Comparison of ENCODE assay signal across 8 cellular contexts in genomic region chr13:90868321-90868920, GRCh38.
A peak's percentile ranks its signal among the peaks of the same experiment; 100 is the strongest.
DNase-seq lines count a peak whose midpoint lies in the region; ATAC-seq and TF ChIP-seq lines count a peak whose summit lies in the region.

No MANE protein-coding gene starts in this region.

- H2BK12ac ChIP-seq in H9 (ENCODE audit: insufficient read length, low read depth, low read length): no peak overlapping the region

- no peak overlapping the region for H2BK15ac ChIP-seq in H9 (ENCODE audit: low read depth, low read length)

- no peak overlapping the region for H2BK5ac ChIP-seq in H9 (ENCODE audit: insufficient read length, low read length)

- intact Hi-C loops in ascending aorta (cut with DNase I) (no loop called here), right lobe of liver (cut with DNase I) (no loop called here)

- H3K4me1 Mint-ChIP-seq in H9: peaks cover 14 to 17% of the 10 kb centered on the region in 2 experiments

- H3K79me2 ChIP-seq in H9 (ENCODE audit: insufficient read depth, low read length): no peaks in the 10 kb centered on the region

- no peak overlapping the region for H3K14ac ChIP-seq in H9 (ENCODE audit: insufficient read depth, low read length)

- peak in 1 of 4 donors; percentile 28 for ATAC-seq in right lobe of liver
- ATAC-seq in GM18909 (IDR thresholded peaks at IDR 0.05; ENCODE audit: poor library complexity, unreplicated experiment): no peak
- ATAC-seq in activated CD4-positive, CD25-positive, alpha-beta regulatory T cell treated with anti-CD3 and anti-CD28 coated beads, Interleukin-2, amount 50 U/mL, for 24 hours: no peak

- H4K20me1 ChIP-seq in H9 (ENCODE audit: control insufficient read depth, insufficient read depth, insufficient read length): no peaks in the 10 kb centered on the region

- no peak overlapping the region for H3K4ac ChIP-seq in H9 (ENCODE audit: low read depth, low read length)

- H3K56ac ChIP-seq in H9 (ENCODE audit: insufficient read length, low read depth, low read length): no peak overlapping the region

- DNase-seq in AG10803 (ENCODE audit: low read depth) (peak; percentile 23), H9 (no peak), ascending aorta (ENCODE audit: low spot score in 2 of 2) (no peak), right lobe of liver (no peak), islet precursor cell (no peak)
- DNase-seq in activated CD8-positive, alpha-beta memory T cell treated with anti-CD3 and anti-CD28 coated beads, Interleukin-2, amount 50 U/mL, for 4 hours: no peak

- peak; percentile 74 for TF ChIP-seq CTCF in AG10803 (conservative IDR thresholded peaks at IDR 0.05; ENCODE audit: low read length)
- TF ChIP-seq CTCF in H9 (conservative IDR thresholded peaks at IDR 0.05): peak; percentile 89
- peak in 2 of 3 experiments; percentile 35 to 51 for TF ChIP-seq CTCF in ascending aorta (IDR thresholded peaks at IDR 0.05)
- peak; percentile 38 to 66 (median 59) for TF ChIP-seq CTCF in right lobe of liver (IDR thresholded peaks at IDR 0.05)

- H3K9ac ChIP-seq in H9 (ENCODE audit: extremely low read depth, insufficient read length, low read length): no peak overlapping the region

- no peak overlapping the region for H3K23ac ChIP-seq in H9 (ENCODE audit: insufficient read length, low read depth, low read length)

- H2AFZ ChIP-seq in H9 (ENCODE audit: low read length): no peak overlapping the region

- H3K27me3 ChIP-seq in H9 (ENCODE audit: insufficient read depth, low read length) (no peaks in the 10 kb centered on the region), ascending aorta (no peaks in the 10 kb centered on the region), right lobe of liver (no peaks in the 10 kb centered on the region)

- H3K27ac ChIP-seq in H9 (ENCODE audit: insufficient read length, low read depth, low read length) (no peak overlapping the region), ascending aorta (no peak overlapping the region), right lobe of liver (no peak overlapping the region)

- H4K8ac ChIP-seq in H9 (replicated peaks; ENCODE audit: insufficient read length, low read depth, low read length): no peak overlapping the region

- no peaks in the 10 kb centered on the region for H3K23me2 ChIP-seq in H9 (ENCODE audit: insufficient read length, low read depth, low read length, poor library complexity, severe bottlenecking)

- H4K5ac ChIP-seq in H9 (ENCODE audit: insufficient read length, low read depth, low read length): no peak overlapping the region

- H2BK20ac ChIP-seq in H9 (ENCODE audit: low read depth, low read length, poor library complexity, severe bottlenecking): no peak overlapping the region

- H3K27ac Mint-ChIP-seq in H9: no peak overlapping the region

- no peak overlapping the region for H3K4me2 ChIP-seq in H9 (ENCODE audit: insufficient read depth, insufficient read length, low read length)

- no peaks in the 10 kb centered on the region for H3K9me3 Mint-ChIP-seq in H9

- H3K36me3 ChIP-seq in ascending aorta (no peaks in the 10 kb centered on the region), right lobe of liver (no peaks in the 10 kb centered on the region)

- no peak overlapping the region for H2BK120ac ChIP-seq in H9 (ENCODE audit: low read depth, low read length, poor library complexity, severe bottlenecking)

- H3K4me1 ChIP-seq in H9 (ENCODE audit: insufficient read depth, low read length) (no peaks in the 10 kb centered on the region), ascending aorta (no peaks in the 10 kb centered on the region), right lobe of liver (no peaks in the 10 kb centered on the region)

- H3K9me3 ChIP-seq in H9 (ENCODE audit: control insufficient read depth, low read depth, low read length) (no peaks in the 10 kb centered on the region), ascending aorta (no peaks in the 10 kb centered on the region), right lobe of liver (no peaks in the 10 kb centered on the region)

- H4K91ac ChIP-seq in H9 (ENCODE audit: insufficient read length, low read depth, low read length): no peak overlapping the region

- H3K79me1 ChIP-seq in H9 (ENCODE audit: insufficient read depth, low read depth, low read length, poor library complexity, severe bottlenecking): no peaks in the 10 kb centered on the region

- no peak for TF ChIP-seq POLR2A in right lobe of liver (IDR thresholded peaks at IDR 0.05)

- H3K4me3 ChIP-seq in AG10803 (ENCODE audit: low read length): no peak overlapping the region
- H3K4me3 ChIP-seq in ascending aorta: no peak overlapping the region
- no peak overlapping the region for H3K4me3 ChIP-seq in right lobe of liver

- H3K18ac ChIP-seq in H9 (ENCODE audit: insufficient read length, low read depth, low read length): no peak overlapping the region

- no peak overlapping the region for H3K4me3 Mint-ChIP-seq in H9

- H3T11ph ChIP-seq in H9 (ENCODE audit: low read length): no peak overlapping the region

- H3K36me3 Mint-ChIP-seq in H9 (ENCODE audit: insufficient read depth in 1 of 3, low read depth in 3 of 3): no peaks in the 10 kb centered on the region

- H2AK5ac ChIP-seq in H9 (ENCODE audit: insufficient read length, low read length): no peak overlapping the region

- no CpG with 5 or more reads among the region's 2 CpGs for WGBS in H9 (ENCODE audit: extremely low coverage, insufficient read length, low lambda C conversion rate)
- WGBS in right lobe of liver (ENCODE audit: insufficient coverage, low coverage, low lambda C conversion rate, missing lambda C conversion rate): 15% methylated on average over 2 of the region's 2 CpGs

- H3K27me3 Mint-ChIP-seq in H9 (ENCODE audit: low read depth): no peaks in the 10 kb centered on the region
